Comparison of ENCODE assay signal across 1 cellular context in genomic region chr12:14979468-14979867, GRCh38.
A peak's percentile ranks its signal among the peaks of the same experiment; 100 is the strongest.
TF ChIP-seq lines count a peak whose summit lies in the region.

No MANE protein-coding gene starts in this region.

TF ChIP-seq in GM12878, 131 proteins besides CTCF, POLR2A, EP300 and RAD21:
- 0 out of 2 replicates have a peak, but pooled peaks have one; percentile 11 for TF ChIP-seq SPI1 (IDR thresholded peaks at IDR 0.05; ENCODE audit: borderline replicate concordance, insufficient read depth, low read depth, low read length)
- no peak for TF ChIP-seq MTA2 (IDR thresholded peaks at IDR 0.05; ENCODE audit: low read depth)
- no peak for TF ChIP-seq MEF2A (IDR thresholded peaks at IDR 0.05; ENCODE audit: insufficient read depth, low read depth, low read length)
- TF ChIP-seq YY1 (IDR thresholded peaks at IDR 0.05; ENCODE audit: low read depth, low read length) = no peak
- TF ChIP-seq SIX5 (IDR thresholded peaks at IDR 0.05; ENCODE audit: low read depth, low read length, severe bottlenecking) = no peak
- TF ChIP-seq HDAC6 (IDR thresholded peaks at IDR 0.05; ENCODE audit: unreplicated experiment) = no peak
- TF ChIP-seq MTA3 (IDR thresholded peaks at IDR 0.05; ENCODE audit: borderline replicate concordance, low read length) = no peak
- no peak for TF ChIP-seq HCFC1 (IDR thresholded peaks at IDR 0.05; ENCODE audit: low read length)
- TF ChIP-seq PAX5 (IDR thresholded peaks at IDR 0.05; ENCODE audit: borderline replicate concordance, low read depth, low read length) = no peak
